In genomic region chr10:73910401-73910763, GRCh38 we compare ENCODE assay signal across 8 cellular contexts. TPM values are rescaled to one million over a fixed set of nuclear protein-coding genes. Genes with fewer than 3 reads are reported as not detected.
DNase-seq lines count a peak whose midpoint lies in the region; ATAC-seq and TF ChIP-seq lines count a peak whose summit lies in the region.

No MANE protein-coding gene starts in this region.

- H3K27ac Mint-ChIP-seq in activated naive CD4-positive, alpha-beta T cell treated with anti-CD3 and anti-CD28 coated beads, Interleukin-2, amount 10 ng/mL, durations not matched to agents 7 days and 5 days, result no peak overlapping the region

- H3K36me3 Mint-ChIP-seq in activated naive CD4-positive, alpha-beta T cell treated with anti-CD3 and anti-CD28 coated beads, Interleukin-2, amount 10 ng/mL, durations not matched to agents 7 days and 5 days, result no peaks in the 10 kb centered on the region

- TF ChIP-seq POLR2A in gastrocnemius medialis (IDR thresholded peaks at IDR 0.05), result no peak

- TF ChIP-seq CTCF in gastrocnemius medialis (IDR thresholded peaks at IDR 0.05 in 4 of 5, conservative IDR thresholded peaks at IDR 0.05 in 1 of 5), result no peak

- in situ Hi-C loops in gastrocnemius medialis (cut with MboI; ENCODE audit: low sequenced_read_pairs in 4 of 4), result no loop called here

- H3K27me3 ChIP-seq in SJCRH30 (no peaks in the 10 kb centered on the region), gastrocnemius medialis (peaks cover 0 to 7% (median 0%) of the 10 kb centered on the region in 3 donors)

- peaks cover 46% of the 10 kb centered on the region for H3K4me1 Mint-ChIP-seq in activated naive CD4-positive, alpha-beta T cell treated with anti-CD3 and anti-CD28 coated beads, Interleukin-2, amount 10 ng/mL, durations not matched to agents 7 days and 5 days

- no peaks in the 10 kb centered on the region for H3K9me3 Mint-ChIP-seq in activated naive CD4-positive, alpha-beta T cell treated with anti-CD3 and anti-CD28 coated beads, Interleukin-2, amount 10 ng/mL, durations not matched to agents 7 days and 5 days

- H3K9me3 ChIP-seq in SJCRH30 (replicated peaks) (no peaks in the 10 kb centered on the region), gastrocnemius medialis (no peaks in the 10 kb centered on the region)

- DNase-seq in activated naive CD4-positive, alpha-beta T cell treated with anti-CD3 and anti-CD28 coated beads, Interleukin-2, amount 10 ng/mL, durations not matched to agents 7 days and 5 days, result no peak
- no peak for DNase-seq in activated naive CD4-positive, alpha-beta T cell treated with anti-CD3 and anti-CD28 coated beads, Interleukin-2, amount 50 U/mL, for 16 hours
- DNase-seq in SJCRH30 (peak; percentile 62 to 78), fibroblast of peridontal ligament (ENCODE audit: extremely low read depth) (peak; percentile 27), gastrocnemius medialis (no peak), T-helper 9 cell (no peak)

- peak overlapping the region; percentile 65 for H3K4me3 Mint-ChIP-seq in activated naive CD4-positive, alpha-beta T cell treated with anti-CD3 and anti-CD28 coated beads, Interleukin-2, amount 10 ng/mL, durations not matched to agents 7 days and 5 days

- ATAC-seq in gastrocnemius medialis, result no peak
- ATAC-seq in GM19452 (IDR thresholded peaks at IDR 0.05; ENCODE audit: unreplicated experiment), result no peak
- no peak for ATAC-seq in GM19328 (IDR thresholded peaks at IDR 0.05; ENCODE audit: unreplicated experiment)

- peaks cover 16% of the 10 kb centered on the region for H3K36me3 ChIP-seq in SJCRH30
- H3K36me3 ChIP-seq in gastrocnemius medialis, result no peaks in the 10 kb centered on the region

- H3K27ac ChIP-seq in SJCRH30 (peak overlapping the region; percentile 96), gastrocnemius medialis (peak overlapping the region; percentile 70 to 80 (median 78))

- H3K4me1 ChIP-seq in SJCRH30, result peaks cover 39% of the 10 kb centered on the region
- H3K4me1 ChIP-seq in gastrocnemius medialis, result peaks cover 36 to 56% of the 10 kb centered on the region in 2 donors

- intact Hi-C loops in gastrocnemius medialis (cut with DNase I; ENCODE audit: low total_unique reads), result no loop called here

- peak overlapping the region; percentile 76 for H3K4me3 ChIP-seq in SJCRH30
- H3K4me3 ChIP-seq in gastrocnemius medialis, result peak overlapping the region; percentile 59 to 82 (median 73)

- H3K27me3 Mint-ChIP-seq in activated naive CD4-positive, alpha-beta T cell treated with anti-CD3 and anti-CD28 coated beads, Interleukin-2, amount 10 ng/mL, durations not matched to agents 7 days and 5 days, result peaks cover 93% of the 10 kb centered on the region

- CTCF ChIA-PET in activated naive CD4-positive, alpha-beta T cell treated with anti-CD3 and anti-CD28 coated beads, Interleukin-2, amount 10 ng/mL, durations not matched to agents 7 days and 5 days (lab: Charles Lee), result interaction anchor here (0.7 to 1.3 kb wide), 3 partner anchors 8 to 24 kb away, joined by 3 to 5 read pairs (median 3); no protein-coding TSS in a partner anchor

RNA-seq across cellular contexts. Expression of gene PLAU, which starts 0.6 kb away (rescaled TPM):
- total RNA-seq in SJCRH30 (2014; rRNA removed; shearing (Covaris generic)), result 58.5 and 64.8 TPM in 2 replicates
- total RNA-seq in gastrocnemius medialis, result 1 to 10 TPM in 3 of 4 donors, under 1 TPM in 1; 0.83 to 5.0 (median 2.3) TPM

RNA-seq across cellular contexts. Expression of gene CAMK2G, which starts 36.0 kb away (rescaled TPM):
- 25.2 and 30.2 TPM in 2 replicates for total RNA-seq in SJCRH30 (2014; rRNA removed; shearing (Covaris generic))
- total RNA-seq in gastrocnemius medialis, result 10 to 100 TPM; 48.6 to 67.5 (median 51.7) TPM

Comparison
In these comparisons a context has a peak if more than half of its experiments do, and no peak if none do; other contexts are left out.
1. DNase-seq: peak in SJCRH30 (2 of 2) and fibroblast of peridontal ligament (single experiment); none in activated naive CD4-positive, alpha-beta T cell treated with anti-CD3 and anti-CD28 coated beads, Interleukin-2, amount 10 ng/mL, durations not matched to agents 7 days and 5 days (single experiment), activated naive CD4-positive, alpha-beta T cell treated with anti-CD3 and anti-CD28 coated beads, Interleukin-2, amount 50 U/mL, for 16 hours (single experiment), gastrocnemius medialis (0 of 2) and T-helper 9 cell (single experiment).